In the genomic region with DNA sequence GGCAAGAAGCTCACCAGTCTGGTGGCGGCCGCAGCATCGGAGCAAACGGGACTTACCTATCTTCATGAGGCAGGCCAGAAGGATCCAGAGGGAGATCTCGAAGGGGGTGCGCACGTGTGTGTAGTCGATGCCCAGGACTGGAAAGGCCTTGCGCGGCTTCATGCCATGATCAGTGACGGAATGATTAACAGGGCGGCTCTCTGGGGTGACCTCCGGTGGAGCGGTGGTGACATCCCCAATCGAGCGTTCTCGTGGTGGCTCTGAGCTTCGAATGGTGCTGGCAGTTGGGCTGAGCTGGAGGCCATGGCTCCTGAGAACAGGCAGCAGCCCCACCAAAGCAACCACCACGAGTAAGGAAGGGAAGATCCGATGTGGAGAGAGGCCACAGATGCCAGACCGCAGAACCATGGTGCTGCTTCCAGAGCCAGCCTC, we compare ENCODE assay signal across 1 cellular context.
TF ChIP-seq lines count a peak whose summit lies in the region.

No MANE protein-coding gene starts in this region.

TF ChIP-seq in K562, 482 proteins besides CTCF, POLR2A, EP300 and RAD21 (continued from another document):
- no peak for TF ChIP-seq PBX2 (CRISPR knock-in tag; IDR thresholded peaks at IDR 0.05; ENCODE audit: low read depth)
- no peak for TF ChIP-seq PBX2 (tag; conservative IDR thresholded peaks at IDR 0.05; ENCODE audit: low read depth)
- TF ChIP-seq IRF2 (CRISPR knock-in tag; IDR thresholded peaks at IDR 0.05), result peak; percentile 58; the same call in 1 of the 2 replicates
- peak; percentile 22; the same call in 1 of the 2 replicates for TF ChIP-seq KAT7 (CRISPR knock-in tag; IDR thresholded peaks at IDR 0.05; ENCODE audit: borderline replicate concordance)
- TF ChIP-seq KLF13 (tag; IDR thresholded peaks at IDR 0.05; ENCODE audit: borderline replicate concordance, low read depth), result 0 out of 2 replicates have a peak, but pooled peaks have one; percentile 38
